1 cellular context compared by ENCODE assay signal in genomic region chr10:122163182-122164027, GRCh38.
TF ChIP-seq lines count a peak whose summit lies in the region.

No MANE protein-coding gene starts in this region.

TF ChIP-seq in SK-N-SH, 30 proteins besides CTCF, POLR2A, EP300 and RAD21 (continued from another document):
- TF ChIP-seq, protein P1, sequence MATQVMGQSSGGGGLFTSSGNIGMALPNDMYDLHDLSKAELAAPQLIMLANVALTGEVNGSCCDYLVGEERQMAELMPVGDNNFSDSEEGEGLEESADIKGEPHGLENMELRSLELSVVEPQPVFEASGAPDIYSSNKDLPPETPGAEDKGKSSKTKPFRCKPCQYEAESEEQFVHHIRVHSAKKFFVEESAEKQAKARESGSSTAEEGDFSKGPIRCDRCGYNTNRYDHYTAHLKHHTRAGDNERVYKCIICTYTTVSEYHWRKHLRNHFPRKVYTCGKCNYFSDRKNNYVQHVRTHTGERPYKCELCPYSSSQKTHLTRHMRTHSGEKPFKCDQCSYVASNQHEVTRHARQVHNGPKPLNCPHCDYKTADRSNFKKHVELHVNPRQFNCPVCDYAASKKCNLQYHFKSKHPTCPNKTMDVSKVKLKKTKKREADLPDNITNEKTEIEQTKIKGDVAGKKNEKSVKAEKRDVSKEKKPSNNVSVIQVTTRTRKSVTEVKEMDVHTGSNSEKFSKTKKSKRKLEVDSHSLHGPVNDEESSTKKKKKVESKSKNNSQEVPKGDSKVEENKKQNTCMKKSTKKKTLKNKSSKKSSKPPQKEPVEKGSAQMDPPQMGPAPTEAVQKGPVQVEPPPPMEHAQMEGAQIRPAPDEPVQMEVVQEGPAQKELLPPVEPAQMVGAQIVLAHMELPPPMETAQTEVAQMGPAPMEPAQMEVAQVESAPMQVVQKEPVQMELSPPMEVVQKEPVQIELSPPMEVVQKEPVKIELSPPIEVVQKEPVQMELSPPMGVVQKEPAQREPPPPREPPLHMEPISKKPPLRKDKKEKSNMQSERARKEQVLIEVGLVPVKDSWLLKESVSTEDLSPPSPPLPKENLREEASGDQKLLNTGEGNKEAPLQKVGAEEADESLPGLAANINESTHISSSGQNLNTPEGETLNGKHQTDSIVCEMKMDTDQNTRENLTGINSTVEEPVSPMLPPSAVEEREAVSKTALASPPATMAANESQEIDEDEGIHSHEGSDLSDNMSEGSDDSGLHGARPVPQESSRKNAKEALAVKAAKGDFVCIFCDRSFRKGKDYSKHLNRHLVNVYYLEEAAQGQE (IDR thresholded peaks at IDR 0.05; ENCODE audit: low read depth, low read length), result no peak
